1 cellular context compared by ENCODE assay signal in genomic region chr15:73996267-73996666, GRCh38.
TF ChIP-seq lines count a peak whose summit lies in the region.

No MANE protein-coding gene starts in this region.

TF ChIP-seq in endothelial cell of umbilical vein, 7 proteins besides CTCF, POLR2A, EP300 and RAD21 (continued from another document):
- TF ChIP-seq POLR2AphosphoS5 (IDR thresholded peaks at IDR 0.05; ENCODE audit: insufficient read depth, low read depth, low read length) (no peak), MYC (IDR thresholded peaks at IDR 0.05; ENCODE audit: low read depth, low read length) (no peak), FOS (IDR thresholded peaks at IDR 0.05; ENCODE audit: borderline replicate concordance, insufficient read depth, low read length) (no peak), JUN (IDR thresholded peaks at IDR 0.05; ENCODE audit: borderline replicate concordance, insufficient read depth, insufficient read length, low read depth) (no peak), MAX (IDR thresholded peaks at IDR 0.05; ENCODE audit: insufficient read depth, insufficient read length) (no peak), EZH2 (IDR thresholded peaks at IDR 0.05; ENCODE audit: borderline replicate concordance, low read depth, low read length, severe bottlenecking) (no peak)
